Comparison of ENCODE assay signal across 11 cellular contexts in the genomic region with DNA sequence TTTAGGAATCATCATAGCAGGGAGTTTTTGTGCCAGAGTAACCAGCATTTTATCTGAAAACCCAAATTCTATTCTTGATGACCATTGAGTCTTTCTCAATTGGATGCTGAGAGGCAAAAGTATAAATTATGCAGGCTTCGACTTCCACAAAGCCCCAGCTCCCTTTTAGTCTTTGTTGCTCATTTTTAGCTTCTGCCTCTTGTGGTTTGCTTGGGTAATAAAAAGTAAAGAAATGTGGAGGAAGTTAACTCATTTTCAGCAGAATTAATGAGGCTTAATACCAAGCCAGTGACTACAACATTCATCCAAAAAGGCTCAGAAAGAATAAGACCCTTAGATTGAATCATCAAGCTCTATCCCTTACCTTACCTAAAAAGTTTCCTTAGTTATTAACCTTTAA. TPM values are rescaled to one million over a fixed set of nuclear protein-coding genes. Genes with fewer than 3 reads are reported as not detected.
DNase-seq lines count a peak whose midpoint lies in the region; ATAC-seq, FAIRE-seq and TF ChIP-seq lines count a peak whose summit lies in the region.
"Had no signal": no experiment of that assay in that cellular context is flagged by ENCODE, and none has a peak within 500 bp of the region (broad histone marks: within the 10 kb centered on the region; RNA-seq: fewer than 3 reads in every experiment).

No MANE protein-coding gene starts in this region.

- H3K27ac Mint-ChIP-seq in glutamatergic neuron (ENCODE audit: unreplicated experiment) = no peak overlapping the region

- ATAC-seq in Right ventricle myocardium inferior (no peak), HG03442 (IDR thresholded peaks at IDR 0.05; ENCODE audit: unreplicated experiment) (no peak)

- H3K4me1 Mint-ChIP-seq in glutamatergic neuron (ENCODE audit: low read depth, unreplicated experiment) = peaks cover 10% of the 10 kb centered on the region

- peaks cover 4% of the 10 kb centered on the region for H3K27me3 Mint-ChIP-seq in glutamatergic neuron (ENCODE audit: unreplicated experiment)

- DNase-seq in AG10803 (ENCODE audit: low read depth) (peak; percentile 53), GM18507 (ENCODE audit: extremely low spot score, insufficient read length, low read depth) (no peak), OCI-M1 (lab: John Stamatoyannopoulos, UW) (peak; percentile 48), glutamatergic neuron (no peak), Right ventricle myocardium inferior (ENCODE audit: missing footprints) (no peak), NCI-H226 (no peak)
- DNase-seq in stimulated activated CD4-positive, alpha-beta T cell treated with anti-CD3 and anti-CD28 coated beads, Interleukin-15, amount 100 ng/mL, for 24 hours = no peak
- DNase-seq: activated gamma-delta T cell treated with Interleukin-2 at 50 U/mL for 16 hours, NCI-H1436 treated with DMSO at 0.1 percent for 48 hours had no signal

- H3K36me3 Mint-ChIP-seq in glutamatergic neuron (ENCODE audit: unreplicated experiment) = no peaks in the 10 kb centered on the region

- TF ChIP-seq CTCF in AG10803 (conservative IDR thresholded peaks at IDR 0.05; ENCODE audit: low read length) = peak; percentile 49
- TF ChIP-seq CTCF in glutamatergic neuron (IDR thresholded peaks at IDR 0.05; ENCODE audit: partially characterized antibody, unreplicated experiment) = peak; percentile 22

- no peak overlapping the region for H3K4me3 ChIP-seq in AG10803 (ENCODE audit: low read length)

- FAIRE-seq in GM18507 (lab: Jason Lieb, UNC) = peak; percentile 12

- no peak overlapping the region for H3K4me3 Mint-ChIP-seq in glutamatergic neuron (ENCODE audit: unreplicated experiment)

- H3K9me3 Mint-ChIP-seq in glutamatergic neuron (ENCODE audit: unreplicated experiment) = peaks cover 4% of the 10 kb centered on the region

- intact Hi-C loops in Right ventricle myocardium inferior (cut with DNase I) = no loop called here

RNA-seq across cellular contexts. Expression of a gene that starts 18.6 kb away (rescaled TPM):
- not detected for total RNA-seq in glutamatergic neuron (ENCODE audit: unreplicated experiment)
- total RNA-seq in Right ventricle myocardium inferior = not detected

RNA-seq across cellular contexts. Expression of a gene that starts 49.5 kb away (rescaled TPM):
- total RNA-seq in glutamatergic neuron (ENCODE audit: unreplicated experiment) = 0.10 TPM
- 0.30 TPM for total RNA-seq in Right ventricle myocardium inferior
- total RNA-seq: T-helper 1 cell treated with Interleukin-12 subunit alpha and Interleukin-12 subunit beta and Interleukin-4 antibody, amounts not matched to agents 30 ng/mL and 1 ng/mL, for 36 hours had no signal

Comparison
In these comparisons a context has a peak if more than half of its experiments do, and no peak if none do; other contexts are left out.
1. DNase-seq: peak in AG10803 (single experiment) and OCI-M1 (single experiment); none in GM18507 (single experiment), glutamatergic neuron (single experiment), stimulated activated CD4-positive, alpha-beta T cell treated with anti-CD3 and anti-CD28 coated beads, Interleukin-15, amount 100 ng/mL, for 24 hours (single experiment), Right ventricle myocardium inferior (single experiment) and NCI-H226 (single experiment).